ENCODE assay signal across 8 cellular contexts in genomic region chr4:165112258-165113156, GRCh38.
DNase-seq lines count a peak whose midpoint lies in the region; ATAC-seq lines count a peak whose summit lies in the region.

Gene TMEM192 (minus strand): TSS chr4:165112860. CDS start chr4:165112773, 87 bp downstream.

- DNase-seq in Ammon's horn (ENCODE audit: low spot score), result peak; percentile 98
- peak; percentile 87 for DNase-seq in NCI-H446 treated with DMSO at 0.1 percent for 48 hours (lab: John Stamatoyannopoulos, UW)
- DNase-seq in activated CD4-positive, alpha-beta T cell treated with anti-CD3 and anti-CD28 coated beads for 4 hours, result peak; percentile 90 to 92
- DNase-seq in kidney tubule cell (ENCODE audit: low spot score), result peak; percentile 94
- DNase-seq in stimulated activated CD4-positive, alpha-beta T cell treated with anti-CD3 and anti-CD28 coated beads, Interleukin-1b, Interleukin-23, amount 100 ng/mL, for 24 hours (ENCODE audit: low read depth in 4 of 4, low spot score in 1 of 4), result peak; percentile 80 to 93 (median 86)

- ATAC-seq in GM19043 (IDR thresholded peaks at IDR 0.05; ENCODE audit: low read depth, unreplicated experiment) (peak; percentile 95), HG03378 (IDR thresholded peaks at IDR 0.05; ENCODE audit: unreplicated experiment) (peak; percentile 91)

- peak within 1 kb of the TSS; percentile 88 for H3K27ac ChIP-seq in cingulate gyrus (ENCODE audit: low read depth, low read length)

Comparison
In these comparisons a context has a peak if more than half of its experiments do, and no peak if none do; other contexts are left out.
1. Peak in every context shown above with its lines: DNase-seq, ATAC-seq and H3K27ac ChIP-seq.